ENCODE assay signal across 8 cellular contexts in the genomic region with DNA sequence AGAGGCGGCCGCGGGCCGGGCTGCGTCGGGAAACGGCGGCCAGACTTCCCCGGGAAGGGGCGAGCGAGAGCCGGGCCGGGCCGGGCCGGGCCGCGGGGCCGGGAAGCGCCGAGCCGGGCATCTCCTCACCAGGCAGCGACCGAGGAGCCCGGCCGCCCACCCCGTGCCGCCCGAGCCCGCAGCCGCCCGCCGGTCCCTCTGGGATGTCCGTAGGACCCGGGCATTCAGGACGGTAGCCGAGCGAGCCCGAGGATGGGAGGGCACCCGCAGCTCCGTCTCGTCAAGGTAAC. TPM values are rescaled to one million over a fixed set of nuclear protein-coding genes. Genes with fewer than 3 reads are reported as not detected.
DNase-seq lines count a peak whose midpoint lies in the region; ATAC-seq, FAIRE-seq and TF ChIP-seq lines count a peak whose summit lies in the region.

A gene (plus strand): TSS at position 28 of the 290 bp plus-strand sequence. CDS start 225 bp downstream, at position 253.

- H3K9me3 Mint-ChIP-seq in activated naive CD8-positive, alpha-beta T cell treated with anti-CD3 and anti-CD28 coated beads for 36 hours, result no peaks in the 10 kb centered on the region
- no peaks in the 10 kb centered on the region for H3K9me3 Mint-ChIP-seq in stimulated activated memory B cell treated with anti-CD40 and anti-IgM and Interleukin-4, amounts not matched to agents 10 μg/mL and 1 μg/mL and 100 μg/mL, for 72 hours

- H3K4me2 ChIP-seq in keratinocyte (ENCODE audit: control insufficient read depth, extremely low read depth, insufficient read depth, low read depth, low read length), result peak within 1 kb of the TSS; percentile 55

- H3K27ac Mint-ChIP-seq in activated naive CD8-positive, alpha-beta T cell treated with anti-CD3 and anti-CD28 coated beads for 36 hours, result no peak within 1 kb of the TSS
- H3K27ac Mint-ChIP-seq in stimulated activated memory B cell treated with anti-CD40 and anti-IgM and Interleukin-4, amounts not matched to agents 10 μg/mL and 1 μg/mL and 100 μg/mL, for 72 hours, result no peak within 1 kb of the TSS

- DNase-seq in HL-60 (ENCODE audit: low read depth in 1 of 2, low spot score in 1 of 2), result no peak
- peak; percentile 3 for DNase-seq in activated naive CD8-positive, alpha-beta T cell treated with anti-CD3 and anti-CD28 coated beads for 36 hours
- no peak for DNase-seq in keratinocyte (ENCODE audit: low read depth, low spot score)
- DNase-seq in KBM-7, result no peak
- no peak for DNase-seq in NCI-H2196 treated with DMSO at 0.1 percent for 48 hours (lab: John Stamatoyannopoulos, UW; ENCODE audit: unreplicated experiment)
- no peak for DNase-seq in posterior cingulate gyrus

- H3K9me1 ChIP-seq in keratinocyte (ENCODE audit: control insufficient read depth, extremely low read depth, insufficient read depth, low read length), result no peaks in the 10 kb centered on the region

- no peak for FAIRE-seq in keratinocyte (lab: Jason Lieb, UNC)

- H3K27me3 Mint-ChIP-seq in activated naive CD8-positive, alpha-beta T cell treated with anti-CD3 and anti-CD28 coated beads for 36 hours, result peaks cover 78% of the 10 kb centered on the region
- H3K27me3 Mint-ChIP-seq in stimulated activated memory B cell treated with anti-CD40 and anti-IgM and Interleukin-4, amounts not matched to agents 10 μg/mL and 1 μg/mL and 100 μg/mL, for 72 hours, result peaks cover 90% of the 10 kb centered on the region

- no peaks in the 10 kb centered on the region for H3K36me3 Mint-ChIP-seq in activated naive CD8-positive, alpha-beta T cell treated with anti-CD3 and anti-CD28 coated beads for 36 hours
- H3K36me3 Mint-ChIP-seq in stimulated activated memory B cell treated with anti-CD40 and anti-IgM and Interleukin-4, amounts not matched to agents 10 μg/mL and 1 μg/mL and 100 μg/mL, for 72 hours, result no peaks in the 10 kb centered on the region

- no peak for ATAC-seq in stimulated activated memory B cell treated with anti-CD40 and anti-IgM and Interleukin-4, amounts not matched to agents 10 μg/mL and 1 μg/mL and 100 μg/mL, for 72 hours
- no peak for ATAC-seq in HG02623 (IDR thresholded peaks at IDR 0.05; ENCODE audit: unreplicated experiment)

- intact Hi-C loops in posterior cingulate gyrus (cut with DNase I), result no loop called here

- H3K4me1 ChIP-seq in keratinocyte (ENCODE audit: control insufficient read depth, extremely low read depth, insufficient read depth, low read length), result peaks cover 7% of the 10 kb centered on the region

- in situ Hi-C loops in KBM-7 (cut with MboI; ENCODE audit: low pct_unique_long_range_greater_than_20kb, low sequenced_read_pairs), result no loop called here

- H3K27ac ChIP-seq in HL-60 (replicated peaks) (no peak within 1 kb of the TSS), keratinocyte (ENCODE audit: control insufficient read depth, insufficient read depth, low read length) (no peak within 1 kb of the TSS)

- no peak for TF ChIP-seq CTCF in HL-60 (IDR thresholded peaks at IDR 0.05; ENCODE audit: insufficient read depth, low read length)
- TF ChIP-seq CTCF in keratinocyte (optimal IDR thresholded peaks at IDR 0.05 in 1 of 3, IDR thresholded peaks at IDR 0.05 in 1 of 3, conservative IDR thresholded peaks at IDR 0.05 in 1 of 3; ENCODE audit: extremely low read depth in 1 of 3, insufficient read depth in 2 of 3, low read length in 3 of 3), result no peak

- H3K27me3 ChIP-seq in HL-60 (ENCODE audit: insufficient read depth, poor library complexity, severe bottlenecking), result peaks cover 57% of the 10 kb centered on the region
- H3K27me3 ChIP-seq in keratinocyte (ENCODE audit: control insufficient read depth, extremely low read depth, insufficient read depth, low read length), result peaks cover 87% of the 10 kb centered on the region

- H3K4me3 ChIP-seq in HL-60 (replicated peaks; ENCODE audit: insufficient read depth, low read length) (peak within 1 kb of the TSS; percentile 11), keratinocyte (ENCODE audit: control insufficient read depth in 2 of 3, extremely low read depth in 1 of 3, insufficient read depth in 2 of 3, low read depth in 1 of 3, low read length in 3 of 3) (peak within 1 kb of the TSS; percentile 14 to 28 (median 27))

- H2AFZ ChIP-seq in keratinocyte (ENCODE audit: control insufficient read depth, low read length), result peak within 1 kb of the TSS; percentile 5

- H3K9ac ChIP-seq in keratinocyte (ENCODE audit: control insufficient read depth, extremely low read depth, insufficient read depth, low read length), result no peak within 1 kb of the TSS

- no peaks in the 10 kb centered on the region for H3K9me3 ChIP-seq in keratinocyte (ENCODE audit: control insufficient read depth, low read depth, low read length)

- peaks cover 2% of the 10 kb centered on the region for H3K4me1 Mint-ChIP-seq in activated naive CD8-positive, alpha-beta T cell treated with anti-CD3 and anti-CD28 coated beads for 36 hours
- peaks cover 16% of the 10 kb centered on the region for H3K4me1 Mint-ChIP-seq in stimulated activated memory B cell treated with anti-CD40 and anti-IgM and Interleukin-4, amounts not matched to agents 10 μg/mL and 1 μg/mL and 100 μg/mL, for 72 hours

- dilution Hi-C loops in keratinocyte (cut with MboI; ENCODE audit: extremely low pct_ligation_motif_present, low sequenced_read_pairs), result no loop called here

- no peaks in the 10 kb centered on the region for H3K79me2 ChIP-seq in keratinocyte (ENCODE audit: control insufficient read depth, insufficient read depth, low read length)

- H3K4me3 Mint-ChIP-seq in activated naive CD8-positive, alpha-beta T cell treated with anti-CD3 and anti-CD28 coated beads for 36 hours, result peak within 1 kb of the TSS; percentile 66
- H3K4me3 Mint-ChIP-seq in stimulated activated memory B cell treated with anti-CD40 and anti-IgM and Interleukin-4, amounts not matched to agents 10 μg/mL and 1 μg/mL and 100 μg/mL, for 72 hours, result peak within 1 kb of the TSS; percentile 73

- H4K20me1 ChIP-seq in keratinocyte (ENCODE audit: control insufficient read depth, extremely low read depth, insufficient read depth, low read length), result no peaks in the 10 kb centered on the region

- H3K36me3 ChIP-seq in keratinocyte (ENCODE audit: control insufficient read depth in 2 of 2, extremely low read depth in 1 of 2, insufficient read depth in 2 of 2, low read length in 2 of 2), result no peaks in the 10 kb centered on the region

RNA-seq across cellular contexts. Expression of the gene that starts here (rescaled TPM):
- not detected for total RNA-seq in activated naive CD8-positive, alpha-beta T cell treated with anti-CD3 and anti-CD28 coated beads for 36 hours
- not detected in 3 replicates for polyA plus RNA-seq in keratinocyte
- not detected for polyA plus RNA-seq in keratinocyte (2011; ENCODE audit: low read depth)
- polyA plus RNA-seq in keratinocyte (2011; cell fraction: cytosol; rRNA removed), result not detected in 2 replicates
- not detected in 2 replicates for polyA plus RNA-seq in keratinocyte (2011; cell fraction: nucleus; rRNA removed)
- not detected in 2 replicates for polyA plus RNA-seq in keratinocyte (2012; ENCODE audit: low replicate concordance)
- polyA minus RNA-seq in keratinocyte, result not detected in 3 replicates
- not detected for polyA minus RNA-seq in keratinocyte (2011; cell fraction: cytosol; rRNA and poly(A)+ RNA removed)
- not detected in 2 replicates for polyA minus RNA-seq in keratinocyte (2011; cell fraction: nucleus; rRNA and poly(A)+ RNA removed)

Comparison
In these comparisons a context has a peak if more than half of its experiments do, and no peak if none do; other contexts are left out.
1. Peak in DNase-seq in activated naive CD8-positive, alpha-beta T cell treated with anti-CD3 and anti-CD28 coated beads for 36 hours; RNA of the gene not detected or under 1 TPM.